In the genomic region with DNA sequence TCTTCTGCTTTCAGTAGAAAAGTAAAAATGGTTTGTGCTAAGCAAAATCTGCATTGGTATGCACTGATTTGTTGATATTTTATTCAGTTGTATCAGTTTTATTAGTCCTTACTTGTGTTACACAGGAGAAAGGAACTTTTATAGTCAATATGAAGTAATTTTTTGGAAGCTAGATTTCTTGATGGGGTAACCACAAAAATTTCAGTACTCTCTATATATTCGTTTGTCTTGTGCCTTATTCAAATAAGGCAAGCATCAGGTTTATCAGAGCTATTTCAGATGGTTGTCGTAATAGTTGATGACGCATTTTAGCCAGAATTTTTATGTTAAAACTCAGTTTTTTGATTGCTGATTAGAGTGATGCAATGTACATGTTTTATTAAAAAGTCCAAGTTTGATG, we compare ENCODE assay signal across 32 cellular contexts. TPM values are rescaled to one million over a fixed set of nuclear protein-coding genes. Genes with fewer than 3 reads are reported as not detected.
DNase-seq lines count a peak whose midpoint lies in the region; ATAC-seq and TF ChIP-seq lines count a peak whose summit lies in the region.
"Had no signal": no experiment of that assay in that cellular context is flagged by ENCODE, and none has a peak within 500 bp of the region (broad histone marks: within the 10 kb centered on the region; RNA-seq: fewer than 3 reads in every experiment).

No MANE protein-coding gene starts in this region.

- H3K27me3 ChIP-seq in ascending aorta: no peaks in the 10 kb centered on the region

- intact Hi-C loops in head of caudate nucleus (cut with DNase I): no loop called here
- intact Hi-C loops in ascending aorta (cut with DNase I): no loop called here

- DNase-seq in EL (peak; percentile 76), LoVo (ENCODE audit: low spot score) (peak; percentile 6), astrocyte of the spinal cord (ENCODE audit: low read depth, low spot score) (peak; percentile 46), non-pigmented ciliary epithelial cell (ENCODE audit: low read depth) (peak; percentile 14), NOMO-1 treated with dmso at 0.1 percent for 144 hours (lab: John Stamatoyannopoulos, UW; ENCODE audit: unreplicated experiment) (no peak), head of caudate nucleus (no peak), ascending aorta (ENCODE audit: low spot score in 2 of 2) (no peak)
- DNase-seq: activated CD4-positive, alpha-beta T cell treated with anti-CD3 and anti-CD28 coated beads for 4 hours; activated CD8-positive, alpha-beta memory T cell treated with anti-CD3 and anti-CD28 coated beads for 24 hours; activated T-cell treated with anti-CD3 and anti-CD28 coated beads for 4 hours; anterior cingulate cortex; Caco-2; dermis blood vessel endothelial cell; DMS79 treated with DMSO at 0.1 percent for 48 hours; immature natural killer cell; Karpas-422; left colon; NCI-H1417 treated with DMSO at 0.1 percent for 48 hours; NCI-H2081; NCI-H526 treated with DMSO at 0.1 percent for 48 hours; NK-92 treated with Interleukin-12 subunit alpha and Interleukin-12 subunit beta, amount 100 ng/mL, for 24 hours; SHP77; substantia nigra; SW 1271; trophoblast cell had no signal

- in situ Hi-C loops in astrocyte of the spinal cord (cut with HindIII; ENCODE audit: low sequenced_read_pairs): no loop called here

- no peak overlapping the region for H3K27ac ChIP-seq in ascending aorta
- H3K27ac ChIP-seq: PC-9, VCaP had no signal

- H3K9me3 ChIP-seq in ascending aorta: no peaks in the 10 kb centered on the region
- H3K9me3 ChIP-seq: Caco-2 had no signal

- H3K4me3 ChIP-seq in astrocyte of the spinal cord (ENCODE audit: low read depth, low read length) (no peak overlapping the region), ascending aorta (no peak overlapping the region)
- H3K4me3 ChIP-seq: GM12878, PC-9 had no signal

- TF ChIP-seq CTCF in astrocyte of the spinal cord (IDR thresholded peaks at IDR 0.05; ENCODE audit: low read depth, low read length): no peak
- TF ChIP-seq CTCF in ascending aorta (IDR thresholded peaks at IDR 0.05): no peak

- H3K36me3 ChIP-seq in ascending aorta: no peaks in the 10 kb centered on the region

- no peaks in the 10 kb centered on the region for H3K4me1 ChIP-seq in ascending aorta
- H3K4me1 ChIP-seq: Caco-2 had no signal

- no peak for ATAC-seq in HG03571 (IDR thresholded peaks at IDR 0.05; ENCODE audit: unreplicated experiment)
- ATAC-seq: esophagus mucosa; GM12878; HepG2; left colon; stimulated activated effector memory CD8-positive, alpha-beta T cell treated with anti-CD3 and anti-CD28 coated beads, Interleukin-12 subunit alpha, Interleukin-12 subunit beta, amount 100 ng/mL, for 72 hours had no signal

RNA-seq across cellular contexts. Expression of gene NIPA1, which starts 50.7 kb away (rescaled TPM):
- 6.3 TPM for total RNA-seq in ascending aorta

Comparison
In these comparisons a context has a peak if more than half of its experiments do, and no peak if none do; other contexts are left out.
1. DNase-seq: peak in EL (single experiment), LoVo (single experiment), astrocyte of the spinal cord (single experiment) and non-pigmented ciliary epithelial cell (single experiment); none in NOMO-1 treated with dmso at 0.1 percent for 144 hours (single experiment), head of caudate nucleus (0 of 42) and ascending aorta (0 of 2).